Comparison of ENCODE assay signal across 25 cellular contexts in genomic region chr10:116879817-116880216, GRCh38. TPM values are rescaled to one million over a fixed set of nuclear protein-coding genes. Genes with fewer than 3 reads are reported as not detected.
"Had no signal": no experiment of that assay in that cellular context is flagged by ENCODE, and none has a peak within 500 bp of the region (broad histone marks: within the 10 kb centered on the region; RNA-seq: fewer than 3 reads in every experiment).

No MANE protein-coding gene starts in this region.

- H3K36me3 ChIP-seq: adrenal gland, breast epithelium had no signal

- H3K9me3 Mint-ChIP-seq: activated naive CD8-positive, alpha-beta T cell treated with anti-CD3 and anti-CD28 coated beads, Interleukin-2, amount 10 ng/mL, durations not matched to agents 7 days and 5 days had no signal

- H3K27me3 ChIP-seq: adrenal gland, breast epithelium had no signal

- H3K4me1 Mint-ChIP-seq: activated naive CD8-positive, alpha-beta T cell treated with anti-CD3 and anti-CD28 coated beads, Interleukin-2, amount 10 ng/mL, durations not matched to agents 7 days and 5 days had no signal

- H3K27ac ChIP-seq: adrenal gland, breast epithelium, SJSA1 had no signal

- H3K4me1 ChIP-seq: adrenal gland, breast epithelium had no signal

- FAIRE-seq: RCC 7860 had no signal

- H3K36me3 Mint-ChIP-seq: activated naive CD8-positive, alpha-beta T cell treated with anti-CD3 and anti-CD28 coated beads, Interleukin-2, amount 10 ng/mL, durations not matched to agents 7 days and 5 days had no signal

- H3K9me3 ChIP-seq: adrenal gland, breast epithelium, SJSA1 had no signal

- H3K4me3 ChIP-seq: adrenal gland, breast epithelium, SJSA1 had no signal

- DNase-seq: activated CD4-positive, alpha-beta T cell treated with anti-CD3 and anti-CD28 coated beads for 48 hours; activated CD4-positive, alpha-beta T cell treated with anti-CD3 and anti-CD28 coated beads, Interleukin-2, amount 50 U/mL, for 4 hours; activated CD4-positive, CD25-positive, alpha-beta regulatory T cell treated with anti-CD3 and anti-CD28 coated beads, Interleukin-2, amount 50 U/mL, for 72 hours; activated CD8-positive, alpha-beta memory T cell treated with anti-CD3 and anti-CD28 coated beads, Interleukin-2, amount 50 U/mL, for 48 hours; activated CD8-positive, alpha-beta T cell treated with anti-CD3 and anti-CD28 coated beads, Interleukin-2, amount 10 ng/mL, durations not matched to agents 7 days and 5 days; activated naive CD4-positive, alpha-beta T cell treated with anti-CD3 and anti-CD28 coated beads, Interleukin-2, amount 50 U/mL, for 16 hours; activated naive CD8-positive, alpha-beta T cell treated with anti-CD3 and anti-CD28 coated beads, Interleukin-2, amount 10 ng/mL, durations not matched to agents 7 days and 5 days; activated T-cell treated with anti-CD3 and anti-CD28 coated beads, Interleukin-2, amount 50 U/mL, for 1 hour; adrenal gland; aorta; caudate nucleus; KG1; NCI-H1048; NCI-H146; NCI-H187 treated with DMSO at 0.1 percent for 48 hours; NCI-H446; NCI-H524; SHP77; SW 1271 had no signal

- H3K4me3 Mint-ChIP-seq: activated CD8-positive, alpha-beta T cell treated with anti-CD3 and anti-CD28 coated beads, Interleukin-2, amount 10 ng/mL, durations not matched to agents 7 days and 5 days; activated naive CD8-positive, alpha-beta T cell treated with anti-CD3 and anti-CD28 coated beads, Interleukin-2, amount 10 ng/mL, durations not matched to agents 7 days and 5 days had no signal

- H3K27ac Mint-ChIP-seq: activated CD8-positive, alpha-beta T cell treated with anti-CD3 and anti-CD28 coated beads, Interleukin-2, amount 10 ng/mL, durations not matched to agents 7 days and 5 days; activated naive CD8-positive, alpha-beta T cell treated with anti-CD3 and anti-CD28 coated beads, Interleukin-2, amount 10 ng/mL, durations not matched to agents 7 days and 5 days had no signal

- ATAC-seq: activated CD8-positive, alpha-beta T cell treated with anti-CD3 and anti-CD28 coated beads, Interleukin-2, amount 10 ng/mL, durations not matched to agents 7 days and 5 days; SK-N-SH treated with all-trans-retinoic acid at 6 μM for 48 hours had no signal

RNA-seq across cellular contexts. Expression of gene ENO4, which starts 30.5 kb away (rescaled TPM):
- total RNA-seq: activated CD8-positive, alpha-beta T cell treated with anti-CD3 and anti-CD28 coated beads, Interleukin-2, amount 10 ng/mL, durations not matched to agents 7 days and 5 days; activated naive CD8-positive, alpha-beta T cell treated with anti-CD3 and anti-CD28 coated beads, Interleukin-2, amount 10 ng/mL, durations not matched to agents 7 days and 5 days; M059J; SJSA1; T-helper 1 cell treated with Interleukin-12 subunit alpha and Interleukin-12 subunit beta and Interleukin-4 antibody, amounts not matched to agents 30 ng/mL and 1 ng/mL, for 36 hours had no signal
